In the genomic region with DNA sequence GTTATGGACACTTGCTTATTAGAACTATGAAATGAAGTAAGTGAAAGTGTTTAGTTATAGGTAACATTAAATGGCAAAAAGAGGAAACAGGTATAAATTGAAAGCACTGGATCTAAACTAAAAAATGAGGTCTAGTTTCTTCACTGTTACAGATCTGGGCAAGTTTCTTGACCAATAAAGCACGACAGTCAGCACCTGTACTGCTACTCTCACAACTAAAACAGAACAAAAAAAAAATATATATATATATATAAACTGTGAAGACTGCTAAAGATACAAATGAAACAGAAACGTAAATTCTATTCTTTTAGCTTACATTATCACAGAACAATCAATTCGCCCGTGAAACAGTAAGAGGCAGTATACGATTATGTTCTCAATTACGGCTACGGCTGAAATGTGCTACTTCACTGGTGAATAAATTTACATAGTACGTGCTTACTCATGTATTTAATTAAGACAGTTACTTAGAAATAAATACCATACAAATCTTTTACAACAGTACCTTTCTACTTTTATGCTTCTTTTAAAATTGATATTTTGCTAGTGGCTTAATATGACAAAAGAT, we compare ENCODE assay signal across 9 cellular contexts. TPM values are rescaled to one million over a fixed set of nuclear protein-coding genes. Genes with fewer than 3 reads are reported as not detected.
DNase-seq lines count a peak whose midpoint lies in the region; ATAC-seq and TF ChIP-seq lines count a peak whose summit lies in the region.
"Had no signal": no experiment of that assay in that cellular context is flagged by ENCODE, and none has a peak within 500 bp of the region (broad histone marks: within the 10 kb centered on the region; RNA-seq: fewer than 3 reads in every experiment).

No MANE protein-coding gene starts in this region.

- peak overlapping the region in 2 of 4 donors; percentile 17 to 23 for H3K27ac ChIP-seq in Peyer's patch

- H3K9me3 Mint-ChIP-seq in activated naive CD8-positive, alpha-beta T cell (ENCODE audit: low read depth), result peaks cover 6% of the 10 kb centered on the region
- peaks cover 2% of the 10 kb centered on the region for H3K9me3 Mint-ChIP-seq in activated naive CD8-positive, alpha-beta T cell treated with anti-CD3 and anti-CD28 coated beads for 36 hours
- H3K9me3 Mint-ChIP-seq: central memory CD8-positive, alpha-beta T cell had no signal

- DNase-seq in activated naive CD8-positive, alpha-beta T cell treated with anti-CD3 and anti-CD28 coated beads for 36 hours, result no peak
- DNase-seq in Peyer's patch (no peak), fibroblast of gingiva (ENCODE audit: low read depth) (peak; percentile 73), NCI-H2227 (lab: John Stamatoyannopoulos, UW; ENCODE audit: unreplicated experiment) (no peak), H7 (no peak)
- DNase-seq in stimulated activated CD4-positive, alpha-beta T cell treated with anti-CD3 and anti-CD28 coated beads, Interleukin-4, amount 100 ng/mL, for 24 hours, result no peak

- H3K4me1 Mint-ChIP-seq in activated naive CD8-positive, alpha-beta T cell (ENCODE audit: low read depth), result peaks cover 49% of the 10 kb centered on the region
- peaks cover 36% of the 10 kb centered on the region for H3K4me1 Mint-ChIP-seq in activated naive CD8-positive, alpha-beta T cell treated with anti-CD3 and anti-CD28 coated beads for 36 hours

- H3K4me3 ChIP-seq in Peyer's patch, result peak overlapping the region in 1 of 4 donors; percentile 93
- no peak overlapping the region for H3K4me3 ChIP-seq in H7 (ENCODE audit: insufficient read depth, low read depth, low read length)

- TF ChIP-seq CTCF in Peyer's patch (IDR thresholded peaks at IDR 0.05), result peak in 4 of 6 experiments; percentile 12 to 36 (median 21)

- peaks cover 0 to 43% (median 0%) of the 10 kb centered on the region in 4 donors for H3K4me1 ChIP-seq in Peyer's patch

- peak; percentile 41 for ATAC-seq in HG02798 (IDR thresholded peaks at IDR 0.05; ENCODE audit: poor library complexity, unreplicated experiment)

- H3K27me3 ChIP-seq in Peyer's patch (no peaks in the 10 kb centered on the region), H7 (ENCODE audit: control insufficient read depth, insufficient read depth, low read length) (peaks cover 13% of the 10 kb centered on the region)

- H3K4me3 Mint-ChIP-seq in activated naive CD8-positive, alpha-beta T cell, result peak overlapping the region; percentile 63
- no peak overlapping the region for H3K4me3 Mint-ChIP-seq in activated naive CD8-positive, alpha-beta T cell treated with anti-CD3 and anti-CD28 coated beads for 36 hours
- H3K4me3 Mint-ChIP-seq: central memory CD8-positive, alpha-beta T cell had no signal

- no peaks in the 10 kb centered on the region for H3K9me3 ChIP-seq in Peyer's patch

- no peak for TF ChIP-seq POLR2A in Peyer's patch (IDR thresholded peaks at IDR 0.05)

- no peaks in the 10 kb centered on the region for H3K27me3 Mint-ChIP-seq in activated naive CD8-positive, alpha-beta T cell
- no peaks in the 10 kb centered on the region for H3K27me3 Mint-ChIP-seq in activated naive CD8-positive, alpha-beta T cell treated with anti-CD3 and anti-CD28 coated beads for 36 hours

- H3K27ac Mint-ChIP-seq in activated naive CD8-positive, alpha-beta T cell, result peak overlapping the region; percentile 4
- H3K27ac Mint-ChIP-seq in activated naive CD8-positive, alpha-beta T cell treated with anti-CD3 and anti-CD28 coated beads for 36 hours, result no peak overlapping the region

- H3K36me3 Mint-ChIP-seq in activated naive CD8-positive, alpha-beta T cell, result peaks cover 5% of the 10 kb centered on the region
- H3K36me3 Mint-ChIP-seq in activated naive CD8-positive, alpha-beta T cell treated with anti-CD3 and anti-CD28 coated beads for 36 hours, result peaks cover 15% of the 10 kb centered on the region

- H3K36me3 ChIP-seq in Peyer's patch (no peaks in the 10 kb centered on the region), H7 (replicated peaks; ENCODE audit: control insufficient read depth, insufficient read depth, low read length) (no peaks in the 10 kb centered on the region)

RNA-seq across cellular contexts. Expression of gene AHR, which starts 4.2 kb away (rescaled TPM):
- total RNA-seq in activated naive CD8-positive, alpha-beta T cell treated with anti-CD3 and anti-CD28 coated beads for 36 hours, result 10 to 100 TPM; 44.9 to 45.9 TPM
- total RNA-seq in Peyer's patch, result 100 to 1,000 TPM in 1 of 4 donors, 10 to 100 TPM in 3; 24.3 to 110 (median 39.4) TPM
- total RNA-seq in H7 (2014; rRNA removed; shearing (Covaris generic)), result 5.3 and 8.6 TPM in 2 replicates
